ENCODE assay signal across 1 cellular context in genomic region chr9:124110307-124110915, GRCh38.
TF ChIP-seq lines count a peak whose summit lies in the region.

No MANE protein-coding gene starts in this region.

TF ChIP-seq in HepG2, 621 proteins besides CTCF, POLR2A, EP300 and RAD21 (continued from another document and continues in another):
- TF ChIP-seq, protein P1, sequence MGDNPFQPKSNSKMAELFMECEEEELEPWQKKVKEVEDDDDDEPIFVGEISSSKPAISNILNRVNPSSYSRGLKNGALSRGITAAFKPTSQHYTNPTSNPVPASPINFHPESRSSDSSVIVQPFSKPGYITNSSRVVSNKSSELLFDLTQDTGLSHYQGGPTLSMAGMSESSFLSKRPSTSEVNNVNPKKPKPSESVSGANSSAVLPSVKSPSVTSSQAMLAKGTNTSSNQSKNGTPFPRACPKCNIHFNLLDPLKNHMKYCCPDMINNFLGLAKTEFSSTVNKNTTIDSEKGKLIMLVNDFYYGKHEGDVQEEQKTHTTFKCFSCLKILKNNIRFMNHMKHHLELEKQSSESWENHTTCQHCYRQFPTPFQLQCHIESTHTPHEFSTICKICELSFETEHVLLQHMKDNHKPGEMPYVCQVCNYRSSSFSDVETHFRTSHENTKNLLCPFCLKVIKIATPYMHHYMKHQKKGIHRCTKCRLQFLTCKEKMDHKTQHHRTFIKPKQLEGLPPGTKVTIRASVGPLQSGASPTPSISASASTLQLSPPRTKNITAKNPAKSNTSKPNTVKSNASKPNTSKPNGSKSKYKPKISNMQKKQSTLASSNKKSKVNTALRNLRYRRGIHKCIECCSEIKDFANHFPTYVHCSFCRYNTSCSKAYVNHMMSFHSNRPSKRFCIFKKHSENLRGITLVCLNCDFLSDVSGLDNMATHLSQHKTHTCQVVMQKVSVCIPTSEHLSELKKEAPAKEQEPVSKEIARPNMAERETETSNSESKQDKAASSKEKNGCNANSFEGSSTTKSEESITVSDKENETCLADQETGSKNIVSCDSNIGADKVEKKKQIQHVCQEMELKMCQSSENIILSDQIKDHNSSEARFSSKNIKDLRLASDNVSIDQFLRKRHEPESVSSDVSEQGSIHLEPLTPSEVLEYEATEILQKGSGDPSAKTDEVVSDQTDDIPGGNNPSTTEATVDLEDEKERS (CRISPR knock-in tag; IDR thresholded peaks at IDR 0.05), result peak; percentile 100
- TF ChIP-seq ESRRA (CRISPR knock-in tag; IDR thresholded peaks at IDR 0.05; ENCODE audit: low read depth) (peak; percentile 94), ATM (IDR thresholded peaks at IDR 0.05; ENCODE audit: borderline replicate concordance) (no peak), DMTF1 (CRISPR knock-in tag; IDR thresholded peaks at IDR 0.05) (peak; percentile 97), ZNF3 (CRISPR knock-in tag; IDR thresholded peaks at IDR 0.05) (peak; percentile 98), ZNF883 (CRISPR knock-in tag; IDR thresholded peaks at IDR 0.05; ENCODE audit: not compliant biosample characterization) (peak; percentile 100), TGIF2 (CRISPR knock-in tag; IDR thresholded peaks at IDR 0.05) (peak; percentile 100), ZIK1 (CRISPR knock-in tag; IDR thresholded peaks at IDR 0.05; ENCODE audit: borderline replicate concordance, low read depth) (peak; percentile 100), PAWR (CRISPR knock-in tag; IDR thresholded peaks at IDR 0.05; ENCODE audit: borderline replicate concordance) (peak; percentile 87; the same call in 1 of the 2 replicates), GABPA (IDR thresholded peaks at IDR 0.05; ENCODE audit: low read depth, low read length) (no peak), GABPA (CRISPR knock-in tag; IDR thresholded peaks at IDR 0.05; ENCODE audit: low read depth) (peak; percentile 72), ZNF407 (CRISPR knock-in tag; IDR thresholded peaks at IDR 0.05; ENCODE audit: not compliant biosample characterization) (peak; percentile 97), ZNF792 (CRISPR knock-in tag; IDR thresholded peaks at IDR 0.05) (peak; percentile 100), ZNF557 (CRISPR knock-in tag; IDR thresholded peaks at IDR 0.05) (peak; percentile 100), ARNT (IDR thresholded peaks at IDR 0.05) (no peak), RARG (CRISPR knock-in tag; IDR thresholded peaks at IDR 0.05; ENCODE audit: low read depth) (peak; percentile 99; the same call in 1 of the 2 replicates), XRCC5 (optimal IDR thresholded peaks at IDR 0.05; ENCODE audit: low read length) (no peak), TRIM22 (IDR thresholded peaks at IDR 0.05) (no peak), ZHX2 (IDR thresholded peaks at IDR 0.05; ENCODE audit: low read depth) (no peak), ZHX2 (CRISPR knock-in tag; IDR thresholded peaks at IDR 0.05; ENCODE audit: borderline replicate concordance) (peak; percentile 100), LCORL (IDR thresholded peaks at IDR 0.05) (no peak), LCORL (CRISPR knock-in tag; IDR thresholded peaks at IDR 0.05) (peak; percentile 62), ZNF747 (CRISPR knock-in tag; IDR thresholded peaks at IDR 0.05; ENCODE audit: borderline replicate concordance) (peak; percentile 100), FOSL2 (CRISPR knock-in tag; IDR thresholded peaks at IDR 0.05) (peak; percentile 92), MEF2D (CRISPR knock-in tag; IDR thresholded peaks at IDR 0.05) (peak; percentile 99), ZNF430 (CRISPR knock-in tag; IDR thresholded peaks at IDR 0.05) (peak; percentile 100), ZNF256 (CRISPR knock-in tag; conservative IDR thresholded peaks at IDR 0.05) (peak; percentile 100), RBFOX2 (IDR thresholded peaks at IDR 0.05; ENCODE audit: low read depth, low read length) (no peak), NFKB2 (CRISPR knock-in tag; IDR thresholded peaks at IDR 0.05; ENCODE audit: borderline replicate concordance) (peak; percentile 100), AHR (CRISPR knock-in tag; IDR thresholded peaks at IDR 0.05) (peak; percentile 100), DNMT3B (CRISPR knock-in tag; conservative IDR thresholded peaks at IDR 0.05) (peak; percentile 100), HNRNPUL1 (IDR thresholded peaks at IDR 0.05; ENCODE audit: low read depth, low read length) (no peak), SP2 (CRISPR knock-in tag; IDR thresholded peaks at IDR 0.05) (peak; percentile 75)
- TF ChIP-seq, protein P2, sequence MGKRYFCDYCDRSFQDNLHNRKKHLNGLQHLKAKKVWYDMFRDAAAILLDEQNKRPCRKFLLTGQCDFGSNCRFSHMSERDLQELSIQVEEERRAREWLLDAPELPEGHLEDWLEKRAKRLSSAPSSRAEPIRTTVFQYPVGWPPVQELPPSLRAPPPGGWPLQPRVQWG (CRISPR knock-in tag; IDR thresholded peaks at IDR 0.05; ENCODE audit: borderline replicate concordance, low read depth), result peak; percentile 98
- TF ChIP-seq, protein P3, sequence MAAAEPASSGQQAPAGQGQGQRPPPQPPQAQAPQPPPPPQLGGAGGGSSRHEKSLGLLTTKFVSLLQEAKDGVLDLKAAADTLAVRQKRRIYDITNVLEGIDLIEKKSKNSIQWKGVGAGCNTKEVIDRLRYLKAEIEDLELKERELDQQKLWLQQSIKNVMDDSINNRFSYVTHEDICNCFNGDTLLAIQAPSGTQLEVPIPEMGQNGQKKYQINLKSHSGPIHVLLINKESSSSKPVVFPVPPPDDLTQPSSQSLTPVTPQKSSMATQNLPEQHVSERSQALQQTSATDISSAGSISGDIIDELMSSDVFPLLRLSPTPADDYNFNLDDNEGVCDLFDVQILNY (CRISPR knock-in tag; conservative IDR thresholded peaks at IDR 0.05), result peak; percentile 99
- TF ChIP-seq, protein P4, sequence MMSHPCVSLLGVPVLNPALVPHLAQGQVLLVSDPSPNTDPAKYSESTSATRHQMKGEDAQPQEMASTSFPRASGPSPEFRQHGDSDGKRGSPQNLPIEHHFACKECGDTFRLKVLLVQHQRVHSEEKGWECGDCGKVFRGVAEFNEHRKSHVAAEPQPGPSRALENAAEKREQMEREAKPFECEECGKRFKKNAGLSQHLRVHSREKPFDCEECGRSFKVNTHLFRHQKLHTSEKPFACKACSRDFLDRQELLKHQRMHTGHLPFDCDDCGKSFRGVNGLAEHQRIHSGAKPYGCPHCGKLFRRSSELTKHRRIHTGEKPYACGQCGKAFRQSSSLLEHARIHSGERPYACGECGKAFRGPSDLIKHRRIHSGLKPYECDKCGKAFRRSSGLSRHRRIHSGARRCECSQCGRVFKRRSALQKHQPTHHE (CRISPR knock-in tag; IDR thresholded peaks at IDR 0.05; ENCODE audit: borderline replicate concordance), result peak; percentile 99
